In genomic region chr22:47452184-47452583, GRCh38 we compare ENCODE assay signal across 11 cellular contexts.
DNase-seq lines count a peak whose midpoint lies in the region; ATAC-seq and TF ChIP-seq lines count a peak whose summit lies in the region.
"Had no signal": no experiment of that assay in that cellular context is flagged by ENCODE, and none has a peak within 500 bp of the region (broad histone marks: within the 10 kb centered on the region; RNA-seq: fewer than 3 reads in every experiment).

No MANE protein-coding gene starts in this region.

- H3K4me2 ChIP-seq in Loucy (ENCODE audit: low read depth, low read length, poor library complexity, severe bottlenecking): no peak overlapping the region

- H3K27ac Mint-ChIP-seq in activated CD4-positive, alpha-beta T cell treated with anti-CD3 and anti-CD28 coated beads for 36 hours: no peak overlapping the region

- in situ Hi-C loops in astrocyte of the spinal cord (cut with HindIII; ENCODE audit: low sequenced_read_pairs): no loop called here

- peaks cover 2% of the 10 kb centered on the region for H3K27me3 Mint-ChIP-seq in activated CD4-positive, alpha-beta T cell treated with anti-CD3 and anti-CD28 coated beads for 36 hours

- no peaks in the 10 kb centered on the region for H3K9me2 ChIP-seq in Loucy (replicated peaks; ENCODE audit: low read depth, low read length)

- no peaks in the 10 kb centered on the region for H4K20me1 ChIP-seq in Loucy (ENCODE audit: insufficient read depth, low read length, poor library complexity, severe bottlenecking)

- CTCF ChIA-PET in activated CD4-positive, alpha-beta T cell treated with anti-CD3 and anti-CD28 coated beads for 36 hours (lab: Charles Lee): no interaction called here

- POLR2A ChIA-PET in activated CD4-positive, alpha-beta T cell treated with anti-CD3 and anti-CD28 coated beads for 36 hours (lab: Charles Lee): no interaction called here

- peak; percentile 31 for TF ChIP-seq CTCF in Loucy (conservative IDR thresholded peaks at IDR 0.05; ENCODE audit: low read length)
- TF ChIP-seq CTCF in astrocyte of the spinal cord (IDR thresholded peaks at IDR 0.05; ENCODE audit: low read depth, low read length): peak; percentile 16
- TF ChIP-seq CTCF in testis (IDR thresholded peaks at IDR 0.05): peak in 2 of 3 experiments; percentile 25 to 44

- TF ChIP-seq POLR2A in testis (IDR thresholded peaks at IDR 0.05): no peak

- H3K27ac ChIP-seq in testis: no peak overlapping the region

- ATAC-seq in activated CD4-positive, alpha-beta T cell treated with anti-CD3 and anti-CD28 coated beads for 36 hours: peak; percentile 30
- ATAC-seq in GM19023 (IDR thresholded peaks at IDR 0.05; ENCODE audit: unreplicated experiment): no peak

- H3K36me3 ChIP-seq in Loucy (ENCODE audit: insufficient read depth, low read length) (no peaks in the 10 kb centered on the region), testis (ENCODE audit: low read depth, missing control alignments) (no peaks in the 10 kb centered on the region)

- no peaks in the 10 kb centered on the region for H3K4me1 Mint-ChIP-seq in activated CD4-positive, alpha-beta T cell treated with anti-CD3 and anti-CD28 coated beads for 36 hours

- H3K4me3 Mint-ChIP-seq in activated CD4-positive, alpha-beta T cell treated with anti-CD3 and anti-CD28 coated beads for 36 hours: no peak overlapping the region

- peak; percentile 20 for DNase-seq in activated CD4-positive, alpha-beta T cell treated with anti-CD3 and anti-CD28 coated beads for 36 hours
- no peak for DNase-seq in activated CD4-positive, alpha-beta T cell treated with anti-CD3 and anti-CD28 coated beads for 4 hours
- no peak for DNase-seq in astrocyte of the spinal cord (ENCODE audit: low read depth, low spot score)
- DNase-seq in testis: no peak
- DNase-seq in AG20443 (ENCODE audit: low spot score): no peak
- no peak for DNase-seq in activated naive CD4-positive, alpha-beta T cell (lab: John Stamatoyannopoulos, UW)
- DNase-seq: amniotic stem cell; NCI-H2107; stimulated activated CD4-positive, alpha-beta T cell treated with anti-CD3 and anti-CD28 coated beads, Interleukin-4, amount 100 ng/mL, for 1 hour had no signal

- H3K9me3 Mint-ChIP-seq in activated CD4-positive, alpha-beta T cell treated with anti-CD3 and anti-CD28 coated beads for 36 hours (ENCODE audit: low read depth): peaks cover 16% of the 10 kb centered on the region

- H3K36me3 Mint-ChIP-seq in activated CD4-positive, alpha-beta T cell treated with anti-CD3 and anti-CD28 coated beads for 36 hours (ENCODE audit: low read depth): peaks cover 2% of the 10 kb centered on the region

- 89 to 100% methylated on average over 1 to 2 of the region's 2 CpGs for WGBS in testis, 2 donors

- H3K9me3 ChIP-seq in Loucy (ENCODE audit: insufficient read depth, low read depth, low read length) (peaks cover 20% of the 10 kb centered on the region; the same call in 1 of the 2 replicates), testis (no peaks in the 10 kb centered on the region)

- H3K4me3 ChIP-seq in Loucy (ENCODE audit: low read length, poor library complexity, severe bottlenecking) (no peak overlapping the region), astrocyte of the spinal cord (ENCODE audit: low read depth, low read length) (no peak overlapping the region), testis (no peak overlapping the region)

- H3K27me3 ChIP-seq in Loucy (ENCODE audit: insufficient read depth, low read length, poor library complexity, severe bottlenecking) (no peaks in the 10 kb centered on the region), testis (no peaks in the 10 kb centered on the region)

- no peaks in the 10 kb centered on the region for H3K4me1 ChIP-seq in Loucy (ENCODE audit: insufficient read depth, low read length, poor library complexity, severe bottlenecking)
- H3K4me1 ChIP-seq in testis: no peaks in the 10 kb centered on the region

- H3F3A ChIP-seq in Loucy (ENCODE audit: low read depth): no peaks in the 10 kb centered on the region

- no peaks in the 10 kb centered on the region for H3K79me2 ChIP-seq in Loucy (ENCODE audit: insufficient read depth, low read length)

- intact Hi-C loops in activated CD4-positive, alpha-beta T cell treated with anti-CD3 and anti-CD28 coated beads for 36 hours (cut with DNase I, micrococcal nuclease): no loop called here
- intact Hi-C loops in testis (cut with DNase I; ENCODE audit: low total_unique reads): no loop called here

- H3K9ac ChIP-seq in Loucy (ENCODE audit: low read depth, low read length, poor library complexity, severe bottlenecking): no peak overlapping the region

- H2AFZ ChIP-seq in Loucy (ENCODE audit: low read length): no peak overlapping the region
